Comparison of ENCODE assay signal across 21 cellular contexts in the genomic region with DNA sequence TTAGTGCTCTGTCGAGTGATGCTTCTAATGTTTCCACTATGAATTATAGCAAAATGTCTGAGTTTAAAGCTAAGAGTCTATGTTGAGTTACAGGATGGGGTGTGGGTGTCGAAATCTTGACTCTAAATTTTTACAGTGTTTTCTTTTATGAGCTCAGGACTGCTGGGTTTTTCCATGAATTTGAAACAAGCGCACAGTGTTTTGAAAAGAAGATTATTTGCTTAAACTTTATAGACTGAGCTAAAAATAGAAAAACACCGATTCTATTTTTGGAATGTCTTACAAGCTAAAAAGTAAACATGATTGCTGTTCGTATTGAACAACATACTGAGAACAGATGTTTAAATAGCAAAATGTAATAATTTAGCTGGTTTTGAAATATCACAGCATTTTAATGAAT. TPM values are rescaled to one million over a fixed set of nuclear protein-coding genes. Genes with fewer than 3 reads are reported as not detected.
DNase-seq lines count a peak whose midpoint lies in the region; ATAC-seq and TF ChIP-seq lines count a peak whose summit lies in the region.
"Had no signal": no experiment of that assay in that cellular context is flagged by ENCODE, and none has a peak within 500 bp of the region (broad histone marks: within the 10 kb centered on the region; RNA-seq: fewer than 3 reads in every experiment).

No MANE protein-coding gene starts in this region.

- H3K27ac Mint-ChIP-seq in chondrocyte (ENCODE audit: unreplicated experiment) (peak overlapping the region; percentile 86), mesothelial cell of epicardium (peak overlapping the region; percentile 14)
- H3K27ac Mint-ChIP-seq: activated CD4-positive, alpha-beta T cell treated with anti-CD3 and anti-CD28 coated beads, Interleukin-2, amount 10 ng/mL, durations not matched to agents 24 days and 14 days; activated T-cell treated with anti-CD3 and anti-CD28 coated beads, Interleukin-2, amount 50 U/mL, for 72 hours; dendritic cell treated with granulocyte-macrophage colony-stimulating factor and Interleukin-4, amounts not matched to agents 40 ng/mL and 50 ng/mL, for 4 days had no signal

- H3K4me1 Mint-ChIP-seq in chondrocyte (ENCODE audit: low read depth) = peaks cover 38% of the 10 kb centered on the region
- H3K4me1 Mint-ChIP-seq in mesothelial cell of epicardium = peaks cover 4% of the 10 kb centered on the region

- peaks cover 0 to 57% (median 28%) of the 10 kb centered on the region in 6 donors for H3K4me1 ChIP-seq in spleen

- intact Hi-C loops in spleen (cut with DNase I; ENCODE audit: low total_unique reads) = no loop called here

- TF ChIP-seq POLR2A in spleen (IDR thresholded peaks at IDR 0.05) = no peak

- TF ChIP-seq CTCF in chondrocyte (IDR thresholded peaks at IDR 0.05) (no peak), mesothelial cell of epicardium (IDR thresholded peaks at IDR 0.05; ENCODE audit: unreplicated experiment) (no peak), spleen (IDR thresholded peaks at IDR 0.05 in 8 of 11, conservative IDR thresholded peaks at IDR 0.05 in 3 of 11) (no peak)

- peaks cover 16% of the 10 kb centered on the region for H3K9me3 Mint-ChIP-seq in chondrocyte (ENCODE audit: low read depth)
- peaks cover 19% of the 10 kb centered on the region for H3K9me3 Mint-ChIP-seq in mesothelial cell of epicardium
- H3K9me3 Mint-ChIP-seq: activated CD4-positive, alpha-beta T cell treated with anti-CD3 and anti-CD28 coated beads, Interleukin-2, amount 10 ng/mL, durations not matched to agents 24 days and 14 days had no signal

- no peaks in the 10 kb centered on the region for H3K36me3 ChIP-seq in spleen
- H3K36me3 ChIP-seq: adrenal gland had no signal

- no peaks in the 10 kb centered on the region for H3K27me3 ChIP-seq in spleen (replicated peaks in 1 of 7)
- H3K27me3 ChIP-seq: adrenal gland had no signal

- WGBS in spleen, 5 donors = 54 to 69% (median 57%) methylated on average over 5 of the region's 5 CpGs

- no peaks in the 10 kb centered on the region for H3K9me3 ChIP-seq in spleen
- H3K9me3 ChIP-seq: adrenal gland had no signal

- no peak overlapping the region for H3K27ac ChIP-seq in spleen
- H3K27ac ChIP-seq: adrenal gland, GM23248, KMS-11 had no signal

- ATAC-seq in HG03175 (IDR thresholded peaks at IDR 0.05; ENCODE audit: unreplicated experiment) = no peak
- ATAC-seq: activated T-cell treated with anti-CD3 and anti-CD28 coated beads, Interleukin-2, amount 50 U/mL, for 72 hours had no signal

- H3K4me3 Mint-ChIP-seq in chondrocyte (ENCODE audit: unreplicated experiment) = peak overlapping the region; percentile 46
- H3K4me3 Mint-ChIP-seq in mesothelial cell of epicardium = no peak overlapping the region
- H3K4me3 Mint-ChIP-seq: activated CD4-positive, alpha-beta T cell treated with anti-CD3 and anti-CD28 coated beads, Interleukin-2, amount 10 ng/mL, durations not matched to agents 24 days and 14 days; activated T-cell treated with anti-CD3 and anti-CD28 coated beads, Interleukin-2, amount 50 U/mL, for 72 hours; dendritic cell treated with granulocyte-macrophage colony-stimulating factor and Interleukin-4, amounts not matched to agents 40 ng/mL and 50 ng/mL, for 4 days had no signal

- no peak overlapping the region for H3K4me3 ChIP-seq in spleen
- H3K4me3 ChIP-seq: adrenal gland, GM23248 had no signal

- no peaks in the 10 kb centered on the region for H3K27me3 Mint-ChIP-seq in chondrocyte (ENCODE audit: low read depth)
- H3K27me3 Mint-ChIP-seq in mesothelial cell of epicardium (ENCODE audit: low read depth) = no peaks in the 10 kb centered on the region
- H3K27me3 Mint-ChIP-seq: activated CD4-positive, alpha-beta T cell treated with anti-CD3 and anti-CD28 coated beads, Interleukin-2, amount 10 ng/mL, durations not matched to agents 24 days and 14 days; dendritic cell treated with granulocyte-macrophage colony-stimulating factor and Interleukin-4, amounts not matched to agents 40 ng/mL and 50 ng/mL, for 4 days had no signal

- DNase-seq in AG08395 (ENCODE audit: low spot score) (peak; percentile 4), HuH-7 (ENCODE audit: low spot score) (peak; percentile 27), chondrocyte (ENCODE audit: low spot score) (no peak), mesothelial cell of epicardium (ENCODE audit: low spot score in 2 of 2, unreplicated experiment in 2 of 2) (no peak), pons (ENCODE audit: low spot score) (no peak), spleen (no peak), NCI-H146 (lab: John Stamatoyannopoulos, UW) (no peak)
- DNase-seq: ACHN; activated CD4-positive, alpha-beta T cell treated with anti-CD3 and anti-CD28 coated beads, Interleukin-2, amount 10 ng/mL, durations not matched to agents 24 days and 14 days; activated T-cell treated with anti-CD3 and anti-CD28 coated beads, Interleukin-2, amount 50 U/mL, for 72 hours; adrenal gland; Calu3; GM23248; mammary epithelial cell; NCI-H2029 treated with DMSO at 0.1 percent for 48 hours; NCI-H69; RPMI8226; stimulated activated naive CD4-positive, alpha-beta T cell treated with Interleukin-2 at 50 U/mL for 16 hours had no signal

- H3K36me3 Mint-ChIP-seq in chondrocyte (ENCODE audit: low read depth) (peaks cover 5% of the 10 kb centered on the region), mesothelial cell of epicardium (peaks cover 1% of the 10 kb centered on the region)

RNA-seq across cellular contexts. Expression of gene PTTG2, which starts 7.6 kb away (rescaled TPM):
- 0.45 TPM in 1 of 3 replicates, not detected in the others for total RNA-seq in chondrocyte
- not detected in 3 replicates for total RNA-seq in mesothelial cell of epicardium
- 1 to 10 TPM; 2.3 to 7.5 (median 4.5) TPM for total RNA-seq in spleen
- polyA plus RNA-seq in spleen = 1 to 10 TPM in 1 of 3 donors, under 1 TPM in 2; 0.53 to 1.2 (median 0.83) TPM
- total RNA-seq: activated T-cell treated with anti-CD3 and anti-CD28 coated beads, Interleukin-2, amount 50 U/mL, for 72 hours; Calu3; GM23248; mammary epithelial cell had no signal
- polyA plus RNA-seq: GM23248, mammary epithelial cell had no signal

Comparison
In these comparisons a context has a peak if more than half of its experiments do, and no peak if none do; other contexts are left out.
1. DNase-seq: peak in AG08395 (single experiment) and HuH-7 (single experiment); none in chondrocyte (single experiment), mesothelial cell of epicardium (0 of 2), pons (single experiment), spleen (single experiment) and NCI-H146 (single experiment).